ENCODE assay signal across 8 cellular contexts in the genomic region with DNA sequence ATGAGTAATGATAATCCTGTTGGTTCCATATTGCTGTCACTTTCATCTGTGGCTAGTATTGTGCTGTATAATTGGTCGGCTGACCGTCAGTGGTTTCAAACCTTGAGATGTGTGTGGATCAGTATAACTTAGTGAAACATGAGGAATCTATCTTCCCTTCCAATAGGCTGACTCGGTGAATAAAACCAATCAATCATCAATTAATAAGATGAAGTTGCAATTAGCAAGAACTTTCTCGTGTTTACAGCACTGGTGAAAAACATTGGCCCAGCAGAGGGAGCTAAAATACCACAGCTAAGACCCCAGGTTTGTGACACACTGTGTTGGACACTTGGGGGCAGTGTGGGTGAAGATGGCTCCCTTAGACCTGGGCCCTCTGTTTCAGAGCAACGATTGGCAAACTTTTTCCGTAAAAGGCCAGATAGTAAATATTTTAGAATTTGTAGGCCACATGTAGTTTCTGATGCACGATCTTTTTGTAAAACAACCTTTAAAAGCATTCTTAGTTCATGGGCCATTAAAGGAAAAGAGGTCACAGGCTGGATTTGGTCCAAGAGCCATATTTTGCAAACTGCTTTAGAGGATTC. TPM values are rescaled to one million over a fixed set of nuclear protein-coding genes. Genes with fewer than 3 reads are reported as not detected.
DNase-seq lines count a peak whose midpoint lies in the region; ATAC-seq and TF ChIP-seq lines count a peak whose summit lies in the region.

No MANE protein-coding gene starts in this region.

- CTCF ChIA-PET in MCF 10A (lab: Yijun Ruan, JAX) = interaction anchor here (0.6 to 12.3 kb wide), 37 partner anchors 9 to 726 kb away, joined by 3 to 263 read pairs (median 5); partner anchors contain the start of gene NUP205

- peaks cover 11% of the 10 kb centered on the region for H3K4me1 Mint-ChIP-seq in MCF 10A (ENCODE audit: insufficient read depth, unreplicated experiment)

- peaks cover 19% of the 10 kb centered on the region for H3K27me3 Mint-ChIP-seq in MCF 10A (ENCODE audit: insufficient read depth, unreplicated experiment)

- DNase-seq in AG08395 (ENCODE audit: low spot score) (peak; percentile 89), NCI-H2107 treated with DMSO at 0.1 percent for 48 hours (lab: John Stamatoyannopoulos, UW; ENCODE audit: unreplicated experiment) (peak; percentile 91), UCSD-AML1 (lab: John Stamatoyannopoulos, UW; ENCODE audit: unreplicated experiment) (peak; percentile 20), MCF 10A (ENCODE audit: unreplicated experiment) (peak; percentile 90), iris pigment epithelial cell (ENCODE audit: low read depth) (peak; percentile 85)
- DNase-seq in stimulated activated CD4-positive, alpha-beta T cell treated with anti-CD3 and anti-CD28 coated beads, Interleukin-1b, Interleukin-23, amount 100 ng/mL, for 1 hour (ENCODE audit: low read depth in 2 of 2) = peak; percentile 55 to 60

- H3K36me3 Mint-ChIP-seq in MCF 10A (ENCODE audit: insufficient read depth, unreplicated experiment) = no peaks in the 10 kb centered on the region

- TF ChIP-seq CTCF in MCF 10A (IDR thresholded peaks at IDR 0.05; ENCODE audit: unreplicated experiment) = peak; percentile 98

- no TSS peak for BruUV-seq in MCF 10A (replicated peaks; lab: Mats Ljungman, UMichigan)

- no peak overlapping the region for H3K4me3 Mint-ChIP-seq in MCF 10A (ENCODE audit: unreplicated experiment)

- ATAC-seq in GM18858 (IDR thresholded peaks at IDR 0.05; ENCODE audit: unreplicated experiment) = peak; percentile 83
- ATAC-seq in HG03064 (IDR thresholded peaks at IDR 0.05; ENCODE audit: low read depth, unreplicated experiment) = peak; percentile 92

- POLR2A ChIA-PET in MCF 10A (lab: Yijun Ruan, JAX) = interaction anchor here (1.0 to 3.6 kb wide), 3 partner anchors 10 to 290 kb away, joined by 3 to 27 read pairs (median 5); no protein-coding TSS in a partner anchor

- H3K9me3 Mint-ChIP-seq in MCF 10A (ENCODE audit: unreplicated experiment) = no peaks in the 10 kb centered on the region

- H3K27ac Mint-ChIP-seq in MCF 10A (ENCODE audit: low read depth, unreplicated experiment) = no peak overlapping the region

- intact Hi-C loops in MCF 10A (cut with micrococcal nuclease) = loop anchor here (1.0 kb wide), 4 partner anchors 54 to 364 kb away; no protein-coding TSS in a partner anchor

RNA-seq across cellular contexts. Expression of gene STRA8, which starts 47.8 kb away (rescaled TPM):
- not detected in 2 replicates for total RNA-seq in MCF 10A (2022)

Comparison
In these comparisons a context has a peak if more than half of its experiments do, and no peak if none do; other contexts are left out.
1. Peak in every context shown above with its lines: DNase-seq and ATAC-seq.
2. DNase-seq: peak in every context shown above with its lines; median percentile 91 in NCI-H2107 treated with DMSO at 0.1 percent for 48 hours; 90 in MCF 10A; 89 in AG08395; 85 in iris pigment epithelial cell; 58 in stimulated activated CD4-positive, alpha-beta T cell treated with anti-CD3 and anti-CD28 coated beads, Interleukin-1b, Interleukin-23, amount 100 ng/mL, for 1 hour; 20 in UCSD-AML1.